In the genomic region with DNA sequence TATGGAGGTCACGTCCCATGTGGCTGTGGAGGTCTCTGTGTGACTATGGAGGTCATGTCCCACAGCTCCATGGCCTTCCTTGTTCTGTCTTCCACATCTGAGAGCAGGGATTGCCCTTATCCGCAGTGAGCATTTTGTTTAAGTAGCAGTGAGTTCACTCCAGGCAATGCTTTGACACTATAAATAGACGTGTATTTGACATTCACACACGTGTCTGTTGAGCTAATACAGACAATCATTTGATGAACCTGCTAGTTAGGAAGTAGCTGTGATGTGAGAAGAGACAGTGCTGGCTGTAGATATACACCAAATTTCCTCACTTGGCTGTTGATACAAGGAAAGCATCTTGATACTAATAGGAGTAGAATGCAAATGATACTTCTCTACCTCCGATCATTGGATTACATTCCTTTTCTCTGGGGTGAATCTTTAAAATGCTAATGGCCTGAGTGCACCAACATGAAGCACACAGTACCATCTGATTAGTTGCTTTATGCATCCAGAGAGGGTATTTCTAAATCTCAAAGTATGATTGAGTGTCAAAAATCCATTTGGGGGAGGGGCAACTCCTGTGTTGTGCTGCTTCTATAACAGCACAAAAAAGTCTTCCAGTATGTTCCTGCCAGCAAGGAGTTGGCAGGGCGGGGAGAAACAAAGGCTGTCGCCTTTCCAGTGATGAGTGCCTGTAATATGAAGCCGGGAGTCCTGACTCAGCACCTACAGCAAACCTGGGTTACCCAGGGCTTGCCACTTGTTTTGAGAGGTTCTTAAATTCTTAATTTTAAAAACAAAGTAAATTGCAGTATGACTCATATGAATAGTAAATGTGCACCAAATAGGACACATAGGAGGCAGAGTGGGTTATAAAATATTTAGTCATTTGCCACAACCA, we compare ENCODE assay signal across 8 cellular contexts. TPM values are rescaled to one million over a fixed set of nuclear protein-coding genes. Genes with fewer than 3 reads are reported as not detected.
DNase-seq lines count a peak whose midpoint lies in the region; ATAC-seq and TF ChIP-seq lines count a peak whose summit lies in the region.

No MANE protein-coding gene starts in this region.

- TF ChIP-seq RAD21 in neural cell (conservative IDR thresholded peaks at IDR 0.05), result no peak

- H3K9ac ChIP-seq in neural cell (ENCODE audit: low read length), result peak overlapping the region; percentile 59

- peak; percentile 40 for DNase-seq in NCI-H1092 treated with DMSO at 0.1 percent for 48 hours (lab: John Stamatoyannopoulos, UW)
- no peak for DNase-seq in NCI-H1092 (lab: John Stamatoyannopoulos, UW)
- peak; percentile 12 for DNase-seq in NCI-H2227 (lab: John Stamatoyannopoulos, UW; ENCODE audit: unreplicated experiment)
- peak; percentile 20 to 56 for DNase-seq in erythroblast (lab: John Stamatoyannopoulos, UW)
- DNase-seq in GM10266 (ENCODE audit: extremely low spot score), result no peak

- ATAC-seq in GM18498 (IDR thresholded peaks at IDR 0.05; ENCODE audit: unreplicated experiment) (no peak), GM18867 (IDR thresholded peaks at IDR 0.05; ENCODE audit: unreplicated experiment) (no peak)

- H3K4me2 ChIP-seq in neural cell (ENCODE audit: low read length), result peak overlapping the region; percentile 22

- no peaks in the 10 kb centered on the region for H3K9me3 ChIP-seq in neural cell (ENCODE audit: low read length)

- no peaks in the 10 kb centered on the region for H3K36me3 ChIP-seq in neural cell (ENCODE audit: insufficient read depth, low read length)

- peak overlapping the region; percentile 81 for H3K27ac ChIP-seq in neural cell (ENCODE audit: low read length)

- no peaks in the 10 kb centered on the region for H3K9me2 ChIP-seq in neural cell (ENCODE audit: insufficient read depth, low read length)

- H2AFZ ChIP-seq in neural cell (ENCODE audit: low read depth, low read length), result no peak overlapping the region

- H4K20me1 ChIP-seq in neural cell (ENCODE audit: insufficient read depth), result no peaks in the 10 kb centered on the region

- no peak for TF ChIP-seq POLR2A in erythroblast (IDR thresholded peaks at IDR 0.05; ENCODE audit: low read length)

- H3K4me3 ChIP-seq in neural cell (ENCODE audit: low read length), result peak overlapping the region; percentile 56

- no peaks in the 10 kb centered on the region for H3K27me3 ChIP-seq in neural cell (ENCODE audit: insufficient read depth, low read depth, low read length)

- TF ChIP-seq CTCF in neural cell (IDR thresholded peaks at IDR 0.05; ENCODE audit: poor library complexity, severe bottlenecking) (no peak), GM10266 (IDR thresholded peaks at IDR 0.05; ENCODE audit: control insufficient read depth, insufficient read depth, low read depth, missing control alignments) (no peak)

- TF ChIP-seq EP300 in neural cell (conservative IDR thresholded peaks at IDR 0.05; ENCODE audit: poor library complexity, severe bottlenecking), result peak; percentile 54

- no peaks in the 10 kb centered on the region for H3F3A ChIP-seq in neural cell (ENCODE audit: insufficient read depth, low read length, poor library complexity, severe bottlenecking)

- H3K79me2 ChIP-seq in neural cell (replicated peaks; ENCODE audit: insufficient read depth, low read length), result peaks cover 53% of the 10 kb centered on the region

TF ChIP-seq in neural cell, 6 proteins besides CTCF, POLR2A, EP300 and RAD21:
- TF ChIP-seq POLR2AphosphoS5 (IDR thresholded peaks at IDR 0.05) (peak; percentile 57), MXI1 (conservative IDR thresholded peaks at IDR 0.05; ENCODE audit: poor library complexity, severe bottlenecking) (peak; percentile 55), TAF1 (IDR thresholded peaks at IDR 0.05; ENCODE audit: low read depth) (no peak), SMC3 (conservative IDR thresholded peaks at IDR 0.05; ENCODE audit: poor library complexity) (peak; percentile 22), EZH2 (IDR thresholded peaks at IDR 0.05; ENCODE audit: borderline replicate concordance, insufficient read depth, low read length, poor library complexity, severe bottlenecking) (no peak)
- TF ChIP-seq, protein P1, sequence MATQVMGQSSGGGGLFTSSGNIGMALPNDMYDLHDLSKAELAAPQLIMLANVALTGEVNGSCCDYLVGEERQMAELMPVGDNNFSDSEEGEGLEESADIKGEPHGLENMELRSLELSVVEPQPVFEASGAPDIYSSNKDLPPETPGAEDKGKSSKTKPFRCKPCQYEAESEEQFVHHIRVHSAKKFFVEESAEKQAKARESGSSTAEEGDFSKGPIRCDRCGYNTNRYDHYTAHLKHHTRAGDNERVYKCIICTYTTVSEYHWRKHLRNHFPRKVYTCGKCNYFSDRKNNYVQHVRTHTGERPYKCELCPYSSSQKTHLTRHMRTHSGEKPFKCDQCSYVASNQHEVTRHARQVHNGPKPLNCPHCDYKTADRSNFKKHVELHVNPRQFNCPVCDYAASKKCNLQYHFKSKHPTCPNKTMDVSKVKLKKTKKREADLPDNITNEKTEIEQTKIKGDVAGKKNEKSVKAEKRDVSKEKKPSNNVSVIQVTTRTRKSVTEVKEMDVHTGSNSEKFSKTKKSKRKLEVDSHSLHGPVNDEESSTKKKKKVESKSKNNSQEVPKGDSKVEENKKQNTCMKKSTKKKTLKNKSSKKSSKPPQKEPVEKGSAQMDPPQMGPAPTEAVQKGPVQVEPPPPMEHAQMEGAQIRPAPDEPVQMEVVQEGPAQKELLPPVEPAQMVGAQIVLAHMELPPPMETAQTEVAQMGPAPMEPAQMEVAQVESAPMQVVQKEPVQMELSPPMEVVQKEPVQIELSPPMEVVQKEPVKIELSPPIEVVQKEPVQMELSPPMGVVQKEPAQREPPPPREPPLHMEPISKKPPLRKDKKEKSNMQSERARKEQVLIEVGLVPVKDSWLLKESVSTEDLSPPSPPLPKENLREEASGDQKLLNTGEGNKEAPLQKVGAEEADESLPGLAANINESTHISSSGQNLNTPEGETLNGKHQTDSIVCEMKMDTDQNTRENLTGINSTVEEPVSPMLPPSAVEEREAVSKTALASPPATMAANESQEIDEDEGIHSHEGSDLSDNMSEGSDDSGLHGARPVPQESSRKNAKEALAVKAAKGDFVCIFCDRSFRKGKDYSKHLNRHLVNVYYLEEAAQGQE (IDR thresholded peaks at IDR 0.05; ENCODE audit: borderline replicate concordance), result no peak

RNA-seq across cellular contexts. Expression of gene CUL4A, which starts 7.0 kb away (rescaled TPM):
- 69.9 and 85.1 TPM in 2 replicates for polyA plus RNA-seq in neural cell
- polyA minus RNA-seq in neural cell, result 58.4 and 66.8 TPM in 2 replicates

RNA-seq across cellular contexts. Expression of gene PCID2, which starts 7.9 kb away (rescaled TPM):
- 81.3 and 102 TPM in 2 replicates for polyA plus RNA-seq in neural cell
- 51.1 and 54.3 TPM in 2 replicates for polyA minus RNA-seq in neural cell

RNA-seq across cellular contexts. Expression of gene PROZ, which starts 58.0 kb away (rescaled TPM):
- not detected in 2 replicates for polyA plus RNA-seq in neural cell
- polyA minus RNA-seq in neural cell, result not detected in 2 replicates

Comparison
In these comparisons a context has a peak if more than half of its experiments do, and no peak if none do; other contexts are left out.
1. DNase-seq: peak in NCI-H1092 treated with DMSO at 0.1 percent for 48 hours (single experiment), NCI-H2227 (single experiment) and erythroblast (2 of 2); none in NCI-H1092 (single experiment) and GM10266 (single experiment).